Comparison of ENCODE assay signal across 8 cellular contexts in the genomic region with DNA sequence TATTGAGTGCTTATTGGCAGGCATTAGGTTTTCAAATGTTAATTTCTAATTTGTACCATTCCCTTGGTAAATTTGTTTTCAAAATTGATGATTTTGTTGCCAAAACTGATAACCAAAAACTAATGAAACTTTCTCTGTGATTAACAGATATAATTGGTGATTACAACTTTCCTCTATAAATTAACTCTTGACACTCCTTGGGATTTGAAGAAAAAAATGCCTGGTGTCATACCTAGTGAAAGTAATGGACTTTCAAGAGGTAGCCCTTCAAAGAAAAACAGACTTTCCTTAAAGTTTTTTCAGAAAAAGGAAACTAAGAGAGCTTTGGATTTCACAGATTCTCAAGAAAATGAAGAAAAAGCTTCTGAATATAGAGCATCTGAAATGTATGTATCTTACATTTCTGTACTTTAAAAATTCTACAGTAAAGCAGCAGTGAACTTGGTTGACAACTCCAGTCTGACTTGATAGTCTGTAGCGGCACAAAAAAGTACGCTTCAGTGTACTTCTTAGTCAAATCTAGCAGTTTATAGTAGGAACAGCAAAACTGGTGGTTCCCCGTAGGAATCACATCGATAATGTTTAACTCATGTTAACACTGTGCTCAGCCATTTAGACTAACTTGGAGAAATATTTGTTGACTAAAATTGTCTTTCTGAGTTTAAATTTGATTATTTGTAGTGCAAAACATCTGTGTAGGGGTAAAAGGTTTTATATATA. TPM values are rescaled to one million over a fixed set of nuclear protein-coding genes. Genes with fewer than 3 reads are reported as not detected.
A peak's percentile ranks its signal among the peaks of the same experiment; 100 is the strongest.
DNase-seq lines count a peak whose midpoint lies in the region; ATAC-seq and TF ChIP-seq lines count a peak whose summit lies in the region.

No MANE protein-coding gene starts in this region.

- H3K27me3 Mint-ChIP-seq in activated naive CD4-positive, alpha-beta T cell treated with anti-CD3 and anti-CD28 coated beads, Interleukin-2, amount 50 U/mL, for 24 hours = no peaks in the 10 kb centered on the region
- H3K27me3 Mint-ChIP-seq in activated T-helper 17 cell treated with anti-CD3 and anti-CD28 coated beads, Interleukin-2, amount 50 U/mL, for 72 hours = no peaks in the 10 kb centered on the region
- no peaks in the 10 kb centered on the region for H3K27me3 Mint-ChIP-seq in stimulated activated memory B cell treated with anti-CD40 and anti-IgM and Interleukin-4, amounts not matched to agents 10 μg/mL and 1 μg/mL and 100 μg/mL, for 72 hours

- H3K4me1 Mint-ChIP-seq in activated naive CD4-positive, alpha-beta T cell treated with anti-CD3 and anti-CD28 coated beads, Interleukin-2, amount 50 U/mL, for 24 hours = peaks cover 52% of the 10 kb centered on the region
- peaks cover 18% of the 10 kb centered on the region for H3K4me1 Mint-ChIP-seq in activated T-helper 17 cell treated with anti-CD3 and anti-CD28 coated beads, Interleukin-2, amount 50 U/mL, for 72 hours
- H3K4me1 Mint-ChIP-seq in stimulated activated memory B cell treated with anti-CD40 and anti-IgM and Interleukin-4, amounts not matched to agents 10 μg/mL and 1 μg/mL and 100 μg/mL, for 72 hours = peaks cover 51% of the 10 kb centered on the region

- H3K4me3 Mint-ChIP-seq in activated naive CD4-positive, alpha-beta T cell treated with anti-CD3 and anti-CD28 coated beads, Interleukin-2, amount 50 U/mL, for 24 hours = peak overlapping the region; percentile 59
- peak overlapping the region; percentile 95 for H3K4me3 Mint-ChIP-seq in activated T-helper 17 cell treated with anti-CD3 and anti-CD28 coated beads, Interleukin-2, amount 50 U/mL, for 72 hours
- H3K4me3 Mint-ChIP-seq in stimulated activated memory B cell treated with anti-CD40 and anti-IgM and Interleukin-4, amounts not matched to agents 10 μg/mL and 1 μg/mL and 100 μg/mL, for 72 hours = peak overlapping the region; percentile 46

- no peak overlapping the region for H3K27ac ChIP-seq in psoas muscle

- WGBS in psoas muscle, 3 donors = 72 to 83% (median 76%) methylated on average over 4 of the region's 4 CpGs

- peak overlapping the region; percentile 30 for H3K27ac Mint-ChIP-seq in activated naive CD4-positive, alpha-beta T cell treated with anti-CD3 and anti-CD28 coated beads, Interleukin-2, amount 50 U/mL, for 24 hours
- peak overlapping the region; percentile 68 for H3K27ac Mint-ChIP-seq in activated T-helper 17 cell treated with anti-CD3 and anti-CD28 coated beads, Interleukin-2, amount 50 U/mL, for 72 hours
- peak overlapping the region; percentile 60 for H3K27ac Mint-ChIP-seq in stimulated activated memory B cell treated with anti-CD40 and anti-IgM and Interleukin-4, amounts not matched to agents 10 μg/mL and 1 μg/mL and 100 μg/mL, for 72 hours

- ATAC-seq in HG03196 (IDR thresholded peaks at IDR 0.05; ENCODE audit: unreplicated experiment) (peak; percentile 28), psoas muscle (no peak)
- no peak for ATAC-seq in activated T-helper 17 cell treated with anti-CD3 and anti-CD28 coated beads, Interleukin-2, amount 50 U/mL, for 72 hours (replicated peaks)
- ATAC-seq in stimulated activated memory B cell treated with anti-CD40 and anti-IgM and Interleukin-4, amounts not matched to agents 10 μg/mL and 1 μg/mL and 100 μg/mL, for 72 hours = no peak

- H3K27me3 ChIP-seq in psoas muscle (ENCODE audit: insufficient read depth in 3 of 3, low read length in 2 of 3) = no peaks in the 10 kb centered on the region

- H3K9me3 Mint-ChIP-seq in activated naive CD4-positive, alpha-beta T cell treated with anti-CD3 and anti-CD28 coated beads, Interleukin-2, amount 50 U/mL, for 24 hours = peaks cover 5% of the 10 kb centered on the region
- H3K9me3 Mint-ChIP-seq in activated T-helper 17 cell treated with anti-CD3 and anti-CD28 coated beads, Interleukin-2, amount 50 U/mL, for 72 hours = peaks cover 3% of the 10 kb centered on the region
- H3K9me3 Mint-ChIP-seq in stimulated activated memory B cell treated with anti-CD40 and anti-IgM and Interleukin-4, amounts not matched to agents 10 μg/mL and 1 μg/mL and 100 μg/mL, for 72 hours = peaks cover 3% of the 10 kb centered on the region

- no peak for TF ChIP-seq CTCF in psoas muscle (IDR thresholded peaks at IDR 0.05)

- intact Hi-C loops in psoas muscle (cut with DNase I) = loop anchor here in 1 of 2 donors (10.0 kb wide), 1 partner anchor 525 kb away; no protein-coding TSS in a partner anchor

- no peak for DNase-seq in activated naive CD4-positive, alpha-beta T cell treated with Interleukin-2 at 50 U/mL for 16 hours
- no peak for DNase-seq in psoas muscle
- DNase-seq in HPDE6-E6E7 (ENCODE audit: extremely low spot score) = no peak
- DNase-seq in cerebellar nuclear complex (lab: John Stamatoyannopoulos, UW) = no peak

- peaks cover 0 to 46% of the 10 kb centered on the region in 2 donors for H3K36me3 ChIP-seq in psoas muscle (ENCODE audit: insufficient read depth in 1 of 2, low read depth in 1 of 2)

- H3K4me3 ChIP-seq in psoas muscle = no peak overlapping the region

- H3K4me1 ChIP-seq in psoas muscle = peaks cover 33% of the 10 kb centered on the region

- peaks cover 6% of the 10 kb centered on the region for H3K36me3 Mint-ChIP-seq in activated naive CD4-positive, alpha-beta T cell treated with anti-CD3 and anti-CD28 coated beads, Interleukin-2, amount 50 U/mL, for 24 hours
- peaks cover 86% of the 10 kb centered on the region for H3K36me3 Mint-ChIP-seq in activated T-helper 17 cell treated with anti-CD3 and anti-CD28 coated beads, Interleukin-2, amount 50 U/mL, for 72 hours (ENCODE audit: low read depth)
- H3K36me3 Mint-ChIP-seq in stimulated activated memory B cell treated with anti-CD40 and anti-IgM and Interleukin-4, amounts not matched to agents 10 μg/mL and 1 μg/mL and 100 μg/mL, for 72 hours = peaks cover 24% of the 10 kb centered on the region

- H3K9me3 ChIP-seq in psoas muscle = no peaks in the 10 kb centered on the region

RNA-seq across cellular contexts. Expression of gene USP1, which starts 3.0 kb away (rescaled TPM):
- total RNA-seq in activated T-helper 17 cell treated with anti-CD3 and anti-CD28 coated beads, Interleukin-2, amount 50 U/mL, for 72 hours = 10 to 100 TPM; 44.7 to 62.1 TPM
- 10 to 100 TPM; 12.1 to 19.3 (median 15.1) TPM for total RNA-seq in psoas muscle
- polyA plus RNA-seq in psoas muscle = 10 to 100 TPM in 1 of 3 donors, 1 to 10 TPM in 2; 8.4 to 19.3 (median 9.2) TPM
